22 cellular contexts compared by ENCODE assay signal in genomic region chr1:1754051-1754815, GRCh38.
"Had no signal": no experiment of that assay in that cellular context is flagged by ENCODE, and none has a peak within 500 bp of the region (broad histone marks: within the 10 kb centered on the region; RNA-seq: fewer than 3 reads in every experiment).

No MANE protein-coding gene starts in this region.

- H3K4me3 ChIP-seq: body of pancreas, cardiac muscle cell, mucosa of descending colon, thoracic aorta, vagina had no signal

- H3K27ac ChIP-seq: body of pancreas, cardiac muscle cell, thoracic aorta, vagina had no signal

- H3K27ac Mint-ChIP-seq: activated CD4-positive, alpha-beta memory T cell treated with anti-CD3 and anti-CD28 coated beads for 36 hours; activated T-cell treated with anti-CD3 and anti-CD28 coated beads, Interleukin-2, amount 50 U/mL, for 72 hours; immature natural killer cell; progenitor cell of endocrine pancreas; T-helper 17 cell; type B pancreatic cell had no signal

- H3K9me3 Mint-ChIP-seq: activated CD4-positive, alpha-beta memory T cell treated with anti-CD3 and anti-CD28 coated beads for 36 hours; activated T-cell treated with anti-CD3 and anti-CD28 coated beads, Interleukin-2, amount 50 U/mL, for 72 hours; immature natural killer cell; type B pancreatic cell had no signal

- H3K4me3 Mint-ChIP-seq: activated CD4-positive, alpha-beta memory T cell treated with anti-CD3 and anti-CD28 coated beads for 36 hours; activated T-cell treated with anti-CD3 and anti-CD28 coated beads, Interleukin-2, amount 50 U/mL, for 72 hours; immature natural killer cell; T-helper 17 cell; type B pancreatic cell had no signal

- H3K27me3 ChIP-seq: body of pancreas, cardiac muscle cell, vagina had no signal

- H3K9me3 ChIP-seq: body of pancreas, mucosa of descending colon, thoracic aorta, vagina had no signal

- ATAC-seq: activated T-cell treated with anti-CD3 and anti-CD28 coated beads, Interleukin-2, amount 50 U/mL, for 72 hours; body of pancreas; T-helper 17 cell had no signal

- H3K27me3 Mint-ChIP-seq: activated CD4-positive, alpha-beta memory T cell treated with anti-CD3 and anti-CD28 coated beads for 36 hours; progenitor cell of endocrine pancreas; T-helper 17 cell; type B pancreatic cell had no signal

- H3K36me3 Mint-ChIP-seq: immature natural killer cell, type B pancreatic cell had no signal

- DNase-seq: activated CD4-positive, alpha-beta memory T cell treated with anti-CD3 and anti-CD28 coated beads for 36 hours; activated CD4-positive, alpha-beta T cell treated with anti-CD3 and anti-CD28 coated beads for 4 hours; activated CD4-positive, CD25-positive, alpha-beta regulatory T cell; activated effector memory CD4-positive, alpha-beta T cell treated with anti-CD3 and anti-CD28 coated beads, Interleukin-2, amount 50 U/mL, for 16 hours; activated naive CD4-positive, alpha-beta T cell treated with anti-CD3 and anti-CD28 coated beads, Interleukin-2, amount 50 U/mL, for 16 hours; activated T-cell treated with anti-CD3 and anti-CD28 coated beads, Interleukin-2, amount 50 U/mL, for 72 hours; anterior cingulate cortex; body of pancreas; erythroblast; foreskin fibroblast; immature natural killer cell; mesenchymal stem cell; retina; stimulated activated CD4-positive, alpha-beta T cell treated with anti-CD3 and anti-CD28 coated beads, Interleukin-4, amount 100 ng/mL, for 24 hours; stimulated activated naive CD4-positive, alpha-beta T cell treated with Interleukin-2 at 50 U/mL for 16 hours; T-helper 17 cell had no signal
